ENCODE assay signal across 9 cellular contexts in genomic region chr9:95025213-95026170, GRCh38.
DNase-seq lines count a peak whose midpoint lies in the region.
"Had no signal": no experiment of that assay in that cellular context is flagged by ENCODE, and none has a peak within 500 bp of the region (broad histone marks: within the 10 kb centered on the region; RNA-seq: fewer than 3 reads in every experiment).

No MANE protein-coding gene starts in this region.

- intact Hi-C loops in head of caudate nucleus (cut with DNase I), result no loop called here

- CTCF ChIA-PET in activated naive CD4-positive, alpha-beta T cell treated with anti-CD3 and anti-CD28 coated beads, Interleukin-2, amount 10 ng/mL, durations not matched to agents 7 days and 5 days (lab: Charles Lee), result interaction anchor here (1.0 kb wide), 1 partner anchor 21 kb away, joined by 3 read pairs; no protein-coding TSS in a partner anchor

- no peak overlapping the region for H3K27ac Mint-ChIP-seq in activated naive CD4-positive, alpha-beta T cell treated with anti-CD3 and anti-CD28 coated beads, Interleukin-2, amount 10 ng/mL, durations not matched to agents 7 days and 5 days
- H3K27ac Mint-ChIP-seq: activated naive CD8-positive, alpha-beta T cell treated with anti-CD3 and anti-CD28 coated beads, Interleukin-2, amount 10 ng/mL, durations not matched to agents 7 days and 5 days had no signal

- H3K4me3 ChIP-seq in rectal smooth muscle tissue (ENCODE audit: low read length), result peak overlapping the region; percentile 35

- H3K4me1 Mint-ChIP-seq in activated naive CD4-positive, alpha-beta T cell treated with anti-CD3 and anti-CD28 coated beads, Interleukin-2, amount 10 ng/mL, durations not matched to agents 7 days and 5 days, result no peaks in the 10 kb centered on the region
- H3K4me1 Mint-ChIP-seq: activated naive CD8-positive, alpha-beta T cell treated with anti-CD3 and anti-CD28 coated beads, Interleukin-2, amount 10 ng/mL, durations not matched to agents 7 days and 5 days had no signal

- H3K9ac ChIP-seq in rectal smooth muscle tissue (ENCODE audit: low read length), result no peak overlapping the region

- DNase-seq in DMS53 (lab: John Stamatoyannopoulos, UW) (peak; percentile 85), SK-MEL-5 (ENCODE audit: low read depth, low spot score) (peak; percentile 45), head of caudate nucleus (peak in 32 of 42 donors; percentile 45 to 85 (median 69)), AML-193 (lab: John Stamatoyannopoulos, UW) (no peak), inferior parietal cortex (ENCODE audit: extremely low spot score) (no peak)
- no peak for DNase-seq in activated naive CD4-positive, alpha-beta T cell treated with anti-CD3 and anti-CD28 coated beads, Interleukin-2, amount 10 ng/mL, durations not matched to agents 7 days and 5 days
- no peak for DNase-seq in activated effector memory CD4-positive, alpha-beta T cell treated with Interleukin-2 at 50 U/mL for 16 hours
- DNase-seq: activated naive CD8-positive, alpha-beta T cell treated with anti-CD3 and anti-CD28 coated beads, Interleukin-2, amount 10 ng/mL, durations not matched to agents 7 days and 5 days had no signal

- peaks cover 72% of the 10 kb centered on the region for H3K4me1 ChIP-seq in rectal smooth muscle tissue (ENCODE audit: control insufficient read depth, insufficient read depth, low read length)

- no peaks in the 10 kb centered on the region for H3K27me3 ChIP-seq in rectal smooth muscle tissue (ENCODE audit: control insufficient read depth, insufficient read depth, low read length)

- peak overlapping the region; percentile 67 for H3K27ac ChIP-seq in rectal smooth muscle tissue (ENCODE audit: low read depth, low read length)

- H3K4me3 Mint-ChIP-seq in activated naive CD4-positive, alpha-beta T cell treated with anti-CD3 and anti-CD28 coated beads, Interleukin-2, amount 10 ng/mL, durations not matched to agents 7 days and 5 days, result no peak overlapping the region
- H3K4me3 Mint-ChIP-seq: activated naive CD8-positive, alpha-beta T cell treated with anti-CD3 and anti-CD28 coated beads, Interleukin-2, amount 10 ng/mL, durations not matched to agents 7 days and 5 days had no signal

- no peaks in the 10 kb centered on the region for H3K36me3 Mint-ChIP-seq in activated naive CD4-positive, alpha-beta T cell treated with anti-CD3 and anti-CD28 coated beads, Interleukin-2, amount 10 ng/mL, durations not matched to agents 7 days and 5 days
- H3K36me3 Mint-ChIP-seq: activated naive CD8-positive, alpha-beta T cell treated with anti-CD3 and anti-CD28 coated beads, Interleukin-2, amount 10 ng/mL, durations not matched to agents 7 days and 5 days had no signal

- H3K27me3 Mint-ChIP-seq in activated naive CD4-positive, alpha-beta T cell treated with anti-CD3 and anti-CD28 coated beads, Interleukin-2, amount 10 ng/mL, durations not matched to agents 7 days and 5 days, result no peaks in the 10 kb centered on the region
- H3K27me3 Mint-ChIP-seq: activated naive CD8-positive, alpha-beta T cell treated with anti-CD3 and anti-CD28 coated beads, Interleukin-2, amount 10 ng/mL, durations not matched to agents 7 days and 5 days had no signal

- no peaks in the 10 kb centered on the region for H3K36me3 ChIP-seq in rectal smooth muscle tissue (ENCODE audit: control insufficient read depth, insufficient read depth, low read length)

- no peaks in the 10 kb centered on the region for H3K9me3 Mint-ChIP-seq in activated naive CD4-positive, alpha-beta T cell treated with anti-CD3 and anti-CD28 coated beads, Interleukin-2, amount 10 ng/mL, durations not matched to agents 7 days and 5 days
- H3K9me3 Mint-ChIP-seq: activated naive CD8-positive, alpha-beta T cell treated with anti-CD3 and anti-CD28 coated beads, Interleukin-2, amount 10 ng/mL, durations not matched to agents 7 days and 5 days had no signal

- in situ Hi-C loops in SK-MEL-5 (cut with HindIII; ENCODE audit: low pct_unique_long_range_greater_than_20kb, low sequenced_read_pairs), result no loop called here

Comparison
In these comparisons a context has a peak if more than half of its experiments do, and no peak if none do; other contexts are left out.
1. DNase-seq: peak in DMS53 (single experiment), SK-MEL-5 (single experiment) and head of caudate nucleus (32 of 42); none in activated naive CD4-positive, alpha-beta T cell treated with anti-CD3 and anti-CD28 coated beads, Interleukin-2, amount 10 ng/mL, durations not matched to agents 7 days and 5 days (single experiment), AML-193 (0 of 2), inferior parietal cortex (single experiment) and activated effector memory CD4-positive, alpha-beta T cell treated with Interleukin-2 at 50 U/mL for 16 hours (single experiment).